ENCODE assay signal across 1 cellular context in genomic region chr1:27070390-27071048, GRCh38.
TF ChIP-seq lines count a peak whose summit lies in the region.

No MANE protein-coding gene starts in this region.

TF ChIP-seq in HCT116, 20 proteins besides CTCF, POLR2A, EP300 and RAD21 (continued from another document):
- TF ChIP-seq EGR1 (IDR thresholded peaks at IDR 0.05; ENCODE audit: low read depth) (no peak), SP1 (IDR thresholded peaks at IDR 0.05; ENCODE audit: low read depth) (no peak), SRF (IDR thresholded peaks at IDR 0.05; ENCODE audit: low read depth) (no peak), POLR2AphosphoS5 (IDR thresholded peaks at IDR 0.05; ENCODE audit: low read depth, low read length) (no peak)
